ENCODE assay signal across 1 cellular context in genomic region chr6:121305957-121306607, GRCh38.
TF ChIP-seq lines count a peak whose summit lies in the region.

No MANE protein-coding gene starts in this region.

TF ChIP-seq in HepG2, 621 proteins besides CTCF, POLR2A, EP300 and RAD21 (continued from another document):
- TF ChIP-seq FOXA1 (IDR thresholded peaks at IDR 0.05) (no peak), FOXA1 (CRISPR knock-in tag; IDR thresholded peaks at IDR 0.05) (peak; percentile 73), SMC3 (IDR thresholded peaks at IDR 0.05; ENCODE audit: low read length) (peak; percentile 79)
